ENCODE assay signal across 8 cellular contexts in genomic region chr9:117825609-117826347, GRCh38.
DNase-seq lines count a peak whose midpoint lies in the region; ATAC-seq lines count a peak whose summit lies in the region.

No MANE protein-coding gene starts in this region.

- no peak overlapping the region for H2AFZ ChIP-seq in GM23248

- 12 to 14% methylated on average over 4 of the region's 4 CpGs for WGBS in GM23248 (ENCODE audit: low coverage in 1 of 2, low lambda C conversion rate in 2 of 2, missing lambda C conversion rate in 2 of 2), 2 experiments

- no peaks in the 10 kb centered on the region for H4K20me1 ChIP-seq in GM23248 (ENCODE audit: insufficient read depth)

- POLR2A ChIA-PET in activated CD4-positive, alpha-beta T cell treated with anti-CD3 and anti-CD28 coated beads for 36 hours (lab: Charles Lee), result no interaction called here

- H3K9ac ChIP-seq in GM23248, result no peak overlapping the region

- no peak overlapping the region for H3K27ac ChIP-seq in GM23248

- no peaks in the 10 kb centered on the region for H3K4me1 ChIP-seq in GM23248 (ENCODE audit: insufficient read depth)

- CTCF ChIA-PET in activated CD4-positive, alpha-beta T cell treated with anti-CD3 and anti-CD28 coated beads for 36 hours (lab: Charles Lee), result interaction anchor here (0.5 kb wide), 1 partner anchor 145 kb away, joined by 3 read pairs; no protein-coding TSS in a partner anchor

- no peaks in the 10 kb centered on the region for H3F3A ChIP-seq in GM23248 (ENCODE audit: insufficient read depth)

- no peaks in the 10 kb centered on the region for H3K9me2 ChIP-seq in GM23248 (ENCODE audit: insufficient read depth)

- ATAC-seq in GM19452 (IDR thresholded peaks at IDR 0.05; ENCODE audit: unreplicated experiment) (peak; percentile 95), HG03196 (IDR thresholded peaks at IDR 0.05; ENCODE audit: unreplicated experiment) (peak; percentile 98)
- ATAC-seq in activated CD4-positive, alpha-beta T cell treated with anti-CD3 and anti-CD28 coated beads for 36 hours, result peak; percentile 91

- H3K36me3 Mint-ChIP-seq in activated CD4-positive, alpha-beta T cell treated with anti-CD3 and anti-CD28 coated beads for 36 hours (ENCODE audit: low read depth), result no peaks in the 10 kb centered on the region

- H3K27me3 Mint-ChIP-seq in activated CD4-positive, alpha-beta T cell treated with anti-CD3 and anti-CD28 coated beads for 36 hours, result peaks cover 36% of the 10 kb centered on the region

- peaks cover 25% of the 10 kb centered on the region for H3K4me1 Mint-ChIP-seq in activated CD4-positive, alpha-beta T cell treated with anti-CD3 and anti-CD28 coated beads for 36 hours

- in situ Hi-C loops in GM23248 (cut with MboI), result no loop called here

- no peak overlapping the region for H3K4me3 Mint-ChIP-seq in activated CD4-positive, alpha-beta T cell treated with anti-CD3 and anti-CD28 coated beads for 36 hours

- H3K79me2 ChIP-seq in GM23248 (ENCODE audit: insufficient read depth), result no peaks in the 10 kb centered on the region

- intact Hi-C loops in activated CD4-positive, alpha-beta T cell treated with anti-CD3 and anti-CD28 coated beads for 36 hours (cut with DNase I, micrococcal nuclease), result no loop called here

- no peaks in the 10 kb centered on the region for H3K36me3 ChIP-seq in GM23248 (ENCODE audit: low read depth)

- H3K9me3 ChIP-seq in GM23248 (ENCODE audit: low read depth), result no peaks in the 10 kb centered on the region

- no peak overlapping the region for H3K4me2 ChIP-seq in GM23248 (ENCODE audit: unreplicated experiment)

- no peaks in the 10 kb centered on the region for H3K27me3 ChIP-seq in GM23248 (replicated peaks; ENCODE audit: insufficient read depth)

- H3K9me3 Mint-ChIP-seq in activated CD4-positive, alpha-beta T cell treated with anti-CD3 and anti-CD28 coated beads for 36 hours (ENCODE audit: low read depth), result no peaks in the 10 kb centered on the region

- no peak overlapping the region for H3K27ac Mint-ChIP-seq in activated CD4-positive, alpha-beta T cell treated with anti-CD3 and anti-CD28 coated beads for 36 hours

- DNase-seq in activated CD4-positive, alpha-beta T cell treated with anti-CD3 and anti-CD28 coated beads for 36 hours, result peak; percentile 73
- peak; percentile 4 for DNase-seq in putamen (ENCODE audit: low spot score)
- DNase-seq in ureter (ENCODE audit: low spot score), result no peak
- no peak for DNase-seq in cortex of kidney (lab: John Stamatoyannopoulos, UW)
- no peak for DNase-seq in NCI-H69 (lab: John Stamatoyannopoulos, UW)
- no peak for DNase-seq in GM23248

- no peak overlapping the region for H3K4me3 ChIP-seq in GM23248

Comparison
In these comparisons a context has a peak if more than half of its experiments do, and no peak if none do; other contexts are left out.
1. DNase-seq: peak in activated CD4-positive, alpha-beta T cell treated with anti-CD3 and anti-CD28 coated beads for 36 hours (single experiment) and putamen (single experiment); none in ureter (single experiment), cortex of kidney (single experiment), NCI-H69 (single experiment) and GM23248 (single experiment).
2. Peak in every context shown above with its lines, with median percentiles within 50 percentile points of each other: ATAC-seq.